Comparison of ENCODE assay signal across 12 cellular contexts in genomic region chr5:23840083-23840482, GRCh38.
DNase-seq lines count a peak whose midpoint lies in the region; ATAC-seq and TF ChIP-seq lines count a peak whose summit lies in the region.
"Had no signal": no experiment of that assay in that cellular context is flagged by ENCODE, and none has a peak within 500 bp of the region (broad histone marks: within the 10 kb centered on the region; RNA-seq: fewer than 3 reads in every experiment).

No MANE protein-coding gene starts in this region.

- H3K79me2 ChIP-seq in OCI-LY3 (ENCODE audit: low read length), result no peaks in the 10 kb centered on the region

- H3K9me3 ChIP-seq in OCI-LY3 (ENCODE audit: insufficient read depth, low read length) (no peaks in the 10 kb centered on the region), endodermal cell (ENCODE audit: control insufficient read depth, low read length) (peaks cover 10% of the 10 kb centered on the region)
- H3K9me3 ChIP-seq: adrenal gland, SJSA1 had no signal

- H3K4me1 Mint-ChIP-seq in endodermal cell, result peaks cover 5% of the 10 kb centered on the region

- H3K9ac ChIP-seq in OCI-LY3 (ENCODE audit: low read length), result no peak overlapping the region
- H3K9ac ChIP-seq in endodermal cell (ENCODE audit: extremely low read depth, low read length, poor library complexity, severe bottlenecking), result no peak overlapping the region

- H3K27ac ChIP-seq in 22Rv1 (no peak overlapping the region), OCI-LY3 (ENCODE audit: low read length) (no peak overlapping the region), endodermal cell (ENCODE audit: low read depth, low read length) (no peak overlapping the region)
- H3K27ac ChIP-seq: adrenal gland, SJSA1, spleen had no signal

- DNase-seq in AML-193 (lab: John Stamatoyannopoulos, UW) (peak; percentile 0 to 5), endodermal cell (no peak)
- DNase-seq in activated CD8-positive, alpha-beta memory T cell treated with anti-CD3 and anti-CD28 coated beads for 24 hours, result no peak
- DNase-seq in stimulated activated naive CD4-positive, alpha-beta T cell treated with Interleukin-2 at 50 U/mL for 16 hours (lab: John Stamatoyannopoulos, UW), result no peak
- DNase-seq: activated T-cell treated with anti-CD3 and anti-CD28 coated beads, Interleukin-2, amount 50 U/mL, for 24 hours; adrenal gland; spleen had no signal

- H3K4me1 ChIP-seq in OCI-LY3 (ENCODE audit: low read length) (no peaks in the 10 kb centered on the region), endodermal cell (ENCODE audit: control insufficient read depth, insufficient read depth, low read length) (no peaks in the 10 kb centered on the region)
- H3K4me1 ChIP-seq: adrenal gland, SJSA1, spleen had no signal

- H3K27ac Mint-ChIP-seq in endodermal cell, result no peak overlapping the region
- H3K27ac Mint-ChIP-seq: activated T-cell treated with anti-CD3 and anti-CD28 coated beads, Interleukin-2, amount 50 U/mL, for 24 hours had no signal

- H3K36me3 ChIP-seq in OCI-LY3 (replicated peaks; ENCODE audit: low read depth, low read length), result no peaks in the 10 kb centered on the region
- no peaks in the 10 kb centered on the region for H3K36me3 ChIP-seq in endodermal cell (ENCODE audit: control insufficient read depth, insufficient read depth, low read length)
- H3K36me3 ChIP-seq: adrenal gland, SJSA1, spleen had no signal

- H3K4me3 Mint-ChIP-seq in endodermal cell, result no peak overlapping the region
- H3K4me3 Mint-ChIP-seq: activated T-cell treated with anti-CD3 and anti-CD28 coated beads, Interleukin-2, amount 50 U/mL, for 24 hours had no signal

- no peaks in the 10 kb centered on the region for H3K36me3 Mint-ChIP-seq in endodermal cell (ENCODE audit: low read depth)

- H3K4me3 ChIP-seq in OCI-LY3 (ENCODE audit: low read length), result no peak overlapping the region
- no peak overlapping the region for H3K4me3 ChIP-seq in endodermal cell (ENCODE audit: low read length)
- H3K4me3 ChIP-seq: adrenal gland, SJSA1, spleen had no signal

- no peak overlapping the region for H3K4me2 ChIP-seq in OCI-LY3 (ENCODE audit: low read length)

- H2AFZ ChIP-seq in OCI-LY3 (ENCODE audit: low read depth, low read length), result no peak overlapping the region

- H4K20me1 ChIP-seq in OCI-LY3 (ENCODE audit: insufficient read depth, low read length), result no peaks in the 10 kb centered on the region

- TF ChIP-seq CTCF in 22Rv1 (IDR thresholded peaks at IDR 0.05) (peak; percentile 65), OCI-LY3 (IDR thresholded peaks at IDR 0.05; ENCODE audit: low read depth, low read length) (peak; percentile 19; the same call in 1 of the 2 replicates), endodermal cell (conservative IDR thresholded peaks at IDR 0.05) (peak; percentile 54)

- no peak for ATAC-seq in HG03280 (IDR thresholded peaks at IDR 0.05; ENCODE audit: unreplicated experiment)
- ATAC-seq in SK-N-SH treated with all-trans-retinoic acid at 6 μM for 48 hours, result no peak

- H3K27me3 Mint-ChIP-seq in endodermal cell (ENCODE audit: insufficient read depth), result no peaks in the 10 kb centered on the region
- H3K27me3 Mint-ChIP-seq: activated T-cell treated with anti-CD3 and anti-CD28 coated beads, Interleukin-2, amount 50 U/mL, for 24 hours had no signal

- H3K9me3 Mint-ChIP-seq in endodermal cell, result peaks cover 16% of the 10 kb centered on the region

- H3K27me3 ChIP-seq in OCI-LY3 (ENCODE audit: low read depth, low read length), result no peaks in the 10 kb centered on the region
- no peaks in the 10 kb centered on the region for H3K27me3 ChIP-seq in endodermal cell (ENCODE audit: control insufficient read depth, insufficient read depth, low read length, poor library complexity, severe bottlenecking)
- H3K27me3 ChIP-seq: adrenal gland, SJSA1, spleen had no signal

TF ChIP-seq in SK-N-SH treated with all-trans-retinoic acid at 6 μM for 48 hours, 23 proteins besides CTCF, POLR2A, EP300 and RAD21:
- no peak for TF ChIP-seq ZFP30 (CRISPR knock-in tag; IDR thresholded peaks at IDR 0.05)
- no peak for TF ChIP-seq TCF4 (CRISPR knock-in tag; IDR thresholded peaks at IDR 0.05; ENCODE audit: borderline replicate concordance)
- TF ChIP-seq BACH2 (CRISPR knock-in tag; IDR thresholded peaks at IDR 0.05; ENCODE audit: borderline replicate concordance), result no peak
- TF ChIP-seq ZC3H10 (CRISPR knock-in tag; IDR thresholded peaks at IDR 0.05), result no peak
- TF ChIP-seq ZNF8 (CRISPR knock-in tag; IDR thresholded peaks at IDR 0.05), result no peak
- TF ChIP-seq CREB5 (CRISPR knock-in tag; IDR thresholded peaks at IDR 0.05; ENCODE audit: low read depth), result no peak
- TF ChIP-seq PPARA (CRISPR knock-in tag; IDR thresholded peaks at IDR 0.05; ENCODE audit: borderline replicate concordance), result no peak
- no peak for TF ChIP-seq PATZ1 (CRISPR knock-in tag; IDR thresholded peaks at IDR 0.05; ENCODE audit: borderline replicate concordance)
- no peak for TF ChIP-seq TSHZ2 (CRISPR knock-in tag; IDR thresholded peaks at IDR 0.05)
- TF ChIP-seq OSR1 (CRISPR knock-in tag; IDR thresholded peaks at IDR 0.05), result no peak
- no peak for TF ChIP-seq SNAI2 (CRISPR knock-in tag; IDR thresholded peaks at IDR 0.05)
- no peak for TF ChIP-seq ZNF565 (CRISPR knock-in tag; conservative IDR thresholded peaks at IDR 0.05; ENCODE audit: low read depth)
- TF ChIP-seq ESRRG (CRISPR knock-in tag; IDR thresholded peaks at IDR 0.05), result no peak
- no peak for TF ChIP-seq CSDC2 (CRISPR knock-in tag; IDR thresholded peaks at IDR 0.05)
- TF ChIP-seq POU6F1 (CRISPR knock-in tag; IDR thresholded peaks at IDR 0.05; ENCODE audit: borderline replicate concordance, low read depth), result no peak

Comparison
In these comparisons a context has a peak if more than half of its experiments do, and no peak if none do; other contexts are left out.
1. DNase-seq: peak in AML-193 (2 of 2); none in endodermal cell (single experiment), activated CD8-positive, alpha-beta memory T cell treated with anti-CD3 and anti-CD28 coated beads for 24 hours (single experiment) and stimulated activated naive CD4-positive, alpha-beta T cell treated with Interleukin-2 at 50 U/mL for 16 hours (single experiment).
2. Peak in every context shown above with its lines, with median percentiles within 50 percentile points of each other: CTCF ChIP-seq.